Comparison of ENCODE assay signal across 24 cellular contexts in genomic region chrX:150436200-150436599, GRCh38.
"Had no signal": no experiment of that assay in that cellular context is flagged by ENCODE, and none has a peak within 500 bp of the region (broad histone marks: within the 10 kb centered on the region; RNA-seq: fewer than 3 reads in every experiment).

No MANE protein-coding gene starts in this region.

- H3K27me3 ChIP-seq: adrenal gland, SJCRH30 had no signal

- H3K27ac ChIP-seq: adrenal gland, SJCRH30, WERI-Rb-1 had no signal

- H3K36me3 ChIP-seq: adrenal gland, SJCRH30, WERI-Rb-1 had no signal

- H3K4me3 ChIP-seq: adrenal gland, SJCRH30 had no signal

- H3K27me3 Mint-ChIP-seq: activated CD8-positive, alpha-beta T cell treated with anti-CD3 and anti-CD28 coated beads for 36 hours had no signal

- DNase-seq: activated CD4-positive, alpha-beta T cell treated with anti-CD3 and anti-CD28 coated beads for 4 hours; activated CD8-positive, alpha-beta memory T cell treated with anti-CD3 and anti-CD28 coated beads, Interleukin-2, amount 50 U/mL, for 48 hours; activated CD8-positive, alpha-beta T cell treated with anti-CD3 and anti-CD28 coated beads for 36 hours; activated naive CD4-positive, alpha-beta T cell treated with anti-CD3 and anti-CD28 coated beads, Interleukin-2, amount 50 U/mL, for 16 hours; activated naive CD8-positive, alpha-beta T cell treated with anti-CD3 and anti-CD28 coated beads, Interleukin-2, amount 10 ng/mL, durations not matched to agents 7 days and 5 days; activated T-cell treated with anti-CD3 and anti-CD28 coated beads, Interleukin-2, amount 50 U/mL, for 1 hour; adrenal gland; anterior cingulate cortex; caudate nucleus; NCI-H1048; NCI-H1930; NCI-H2171; NCI-H226; NCI-H510A; NCI-H526 treated with DMSO at 0.1 percent for 48 hours; NCI-H82; Right ventricle myocardium superior; RPMI8226; SJCRH30; SK-N-SH; T-helper 1 cell; WERI-Rb-1 had no signal

- H3K4me3 Mint-ChIP-seq: activated CD8-positive, alpha-beta T cell treated with anti-CD3 and anti-CD28 coated beads for 36 hours; activated naive CD8-positive, alpha-beta T cell treated with anti-CD3 and anti-CD28 coated beads, Interleukin-2, amount 10 ng/mL, durations not matched to agents 7 days and 5 days had no signal

- H3K9me3 ChIP-seq: adrenal gland, SJCRH30, SK-N-SH had no signal

- ATAC-seq: activated CD4-positive, CD25-positive, alpha-beta regulatory T cell treated with anti-CD3 and anti-CD28 coated beads, Interleukin-2, amount 50 U/mL, for 24 hours; activated CD8-positive, alpha-beta T cell treated with anti-CD3 and anti-CD28 coated beads for 36 hours; Panc1 had no signal

- H3K9ac ChIP-seq: SK-N-SH had no signal

- H3K4me1 ChIP-seq: adrenal gland, SJCRH30 had no signal

- H3K27ac Mint-ChIP-seq: activated CD8-positive, alpha-beta T cell treated with anti-CD3 and anti-CD28 coated beads for 36 hours; activated naive CD8-positive, alpha-beta T cell treated with anti-CD3 and anti-CD28 coated beads, Interleukin-2, amount 10 ng/mL, durations not matched to agents 7 days and 5 days had no signal

- H3K4me2 ChIP-seq: SK-N-SH had no signal

- H3K9me2 ChIP-seq: SK-N-SH had no signal
